ENCODE assay signal across 22 cellular contexts in genomic region chr1:160865316-160865715, GRCh38. TPM values are rescaled to one million over a fixed set of nuclear protein-coding genes. Genes with fewer than 3 reads are reported as not detected.
"Had no signal": no experiment of that assay in that cellular context is flagged by ENCODE, and none has a peak within 500 bp of the region (broad histone marks: within the 10 kb centered on the region; RNA-seq: fewer than 3 reads in every experiment).

No MANE protein-coding gene starts in this region.

- H3K4me3 Mint-ChIP-seq: naive thymus-derived CD4-positive, alpha-beta T cell; nephron progenitor cell had no signal

- DNase-seq: colonic mucosa; dermis blood vessel endothelial cell; foreskin melanocyte; head of caudate nucleus; hippocampal formation; kidney glomerular epithelial cell; mammary epithelial cell; naive thymus-derived CD4-positive, alpha-beta T cell; nephron progenitor cell; stimulated activated naive CD4-positive, alpha-beta T cell; stomach; substantia nigra; trophoblast cell had no signal

- H3K27ac Mint-ChIP-seq: naive thymus-derived CD4-positive, alpha-beta T cell; nephron progenitor cell had no signal

- H3K27me3 ChIP-seq: colonic mucosa, stomach had no signal

- H3K27ac ChIP-seq: colonic mucosa, parathyroid adenoma, prostate gland, stomach, thoracic aorta had no signal

- H3K4me1 ChIP-seq: colonic mucosa, parathyroid adenoma, prostate gland had no signal

- FAIRE-seq: endothelial cell of umbilical vein, islet of Langerhans had no signal

- H3K9me3 Mint-ChIP-seq: nephron progenitor cell had no signal

- H3K9me3 ChIP-seq: colonic mucosa, prostate gland, stomach, thoracic aorta had no signal

- H3K36me3 ChIP-seq: colonic mucosa, prostate gland, stomach, thoracic aorta had no signal

- H3K4me3 ChIP-seq: colonic mucosa, prostate gland, stomach, thoracic aorta had no signal

- H3K36me3 Mint-ChIP-seq: naive thymus-derived CD4-positive, alpha-beta T cell had no signal

- ATAC-seq: naive thymus-derived CD4-positive, alpha-beta T cell; sciatic nerve had no signal

RNA-seq across cellular contexts. Expression of gene CD244, which starts 2.6 kb away (rescaled TPM):
- total RNA-seq: dermis blood vessel endothelial cell, endothelial cell of umbilical vein, mammary epithelial cell, renal cortical epithelial cell had no signal
- polyA plus RNA-seq: endothelial cell of umbilical vein, mammary epithelial cell had no signal

RNA-seq across cellular contexts. Expression of gene ITLN1, which starts 19.7 kb away (rescaled TPM):
- total RNA-seq: dermis blood vessel endothelial cell, endothelial cell of umbilical vein, lower leg skin, mammary epithelial cell, renal cortical epithelial cell, skeletal muscle tissue had no signal
- polyA plus RNA-seq: mammary epithelial cell; naive thymus-derived CD4-positive, alpha-beta T cell had no signal
